In the genomic region with DNA sequence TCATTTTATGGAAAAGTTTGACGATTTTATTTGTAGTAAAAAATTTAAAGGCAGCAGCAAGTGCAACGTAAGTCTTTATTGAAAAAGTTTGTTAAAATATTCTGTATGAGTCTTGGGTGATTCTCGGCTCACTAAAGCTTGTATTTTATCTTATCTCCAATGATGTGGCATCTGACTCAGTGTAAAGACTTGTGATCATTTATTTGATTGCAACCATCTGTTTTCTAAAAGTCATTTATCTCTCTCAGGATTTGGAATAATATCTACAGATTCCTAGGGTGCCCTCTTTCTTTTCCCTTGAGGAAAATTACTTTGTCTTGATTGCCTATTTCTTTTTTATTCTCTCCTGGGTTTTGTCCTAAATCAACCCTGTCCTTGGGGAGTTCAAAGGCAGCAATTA, we compare ENCODE assay signal across 28 cellular contexts.
A peak's percentile ranks its signal among the peaks of the same experiment; 100 is the strongest.
DNase-seq lines count a peak whose midpoint lies in the region; ATAC-seq, FAIRE-seq and TF ChIP-seq lines count a peak whose summit lies in the region.
"Had no signal": no experiment of that assay in that cellular context is flagged by ENCODE, and none has a peak within 500 bp of the region (broad histone marks: within the 10 kb centered on the region; RNA-seq: fewer than 3 reads in every experiment).

No MANE protein-coding gene starts in this region.

- H3K9me3 ChIP-seq in adipocyte (ENCODE audit: control insufficient read depth, low read length) = no peaks in the 10 kb centered on the region
- no peaks in the 10 kb centered on the region for H3K9me3 ChIP-seq in osteoblast (ENCODE audit: low read depth, low read length)
- no peaks in the 10 kb centered on the region for H3K9me3 ChIP-seq in MM.1S (replicated peaks; ENCODE audit: insufficient read depth, low read length)
- H3K9me3 ChIP-seq: Caco-2, HAP-1, MG63, SJSA1 had no signal

- no peaks in the 10 kb centered on the region for H3K27me3 ChIP-seq in adipocyte (replicated peaks; ENCODE audit: control insufficient read depth, insufficient read depth, low read length)
- H3K27me3 ChIP-seq in osteoblast (ENCODE audit: insufficient read depth, low read length) = no peaks in the 10 kb centered on the region
- H3K27me3 ChIP-seq in MM.1S (replicated peaks; ENCODE audit: insufficient read depth, low read length) = no peaks in the 10 kb centered on the region
- H3K27me3 ChIP-seq: BLaER1 treated with 17β-estradiol and CSF1 and Interleukin-3, amounts not matched to agents 10 nM and 100 nM; MG63; SJSA1 had no signal

- H4K20me1 ChIP-seq in osteoblast (ENCODE audit: insufficient read depth, low read length) (no peaks in the 10 kb centered on the region), MM.1S (ENCODE audit: insufficient read depth, low read length) (no peaks in the 10 kb centered on the region)
- H4K20me1 ChIP-seq: BLaER1 treated with 17β-estradiol and CSF1 and Interleukin-3, amounts not matched to agents 10 nM and 100 nM had no signal

- no peak for ATAC-seq in HG02798 (IDR thresholded peaks at IDR 0.05; ENCODE audit: poor library complexity, unreplicated experiment)
- ATAC-seq: HepG2, K562, Right ventricle myocardium inferior, T-helper 17 cell had no signal

- H3K79me2 ChIP-seq in osteoblast (ENCODE audit: insufficient read depth, low read length) = no peaks in the 10 kb centered on the region
- no peaks in the 10 kb centered on the region for H3K79me2 ChIP-seq in MM.1S (ENCODE audit: low read length)

- H3K9me2 ChIP-seq in MM.1S (replicated peaks; ENCODE audit: insufficient read depth, low read length) = no peaks in the 10 kb centered on the region

- H3K4me3 ChIP-seq in adipocyte (ENCODE audit: low read length) = no peak overlapping the region
- no peak overlapping the region for H3K4me3 ChIP-seq in osteoblast (ENCODE audit: insufficient read depth, low read length)
- no peak overlapping the region for H3K4me3 ChIP-seq in MM.1S (ENCODE audit: low read length)
- H3K4me3 ChIP-seq: BLaER1 treated with 17β-estradiol and CSF1 and Interleukin-3, amounts not matched to agents 10 nM and 100 nM; GM23248; HAP-1; K562; MG63; SJSA1 had no signal

- TF ChIP-seq CTCF in osteoblast (IDR thresholded peaks at IDR 0.05; ENCODE audit: extremely low read depth, low read depth, low read length) (no peak), MM.1S (IDR thresholded peaks at IDR 0.05; ENCODE audit: low read length) (no peak)

- DNase-seq in ELR (ENCODE audit: low read depth) = peak; percentile 16
- DNase-seq in HTR-8/SVneo (ENCODE audit: insufficient read length, low spot score) = peak; percentile 6
- DNase-seq in adipocyte (ENCODE audit: low read depth) = peak; percentile 1
- DNase-seq in osteoblast (ENCODE audit: insufficient read length, low spot score, missing footprints) = peak; percentile 45
- DNase-seq in MM.1S = no peak
- no peak for DNase-seq in H4 (ENCODE audit: low spot score)
- DNase-seq: ACHN; Caco-2; CD4-positive, alpha-beta memory T cell; DMS153; GM23248; MG63; NCI-H1048; NCI-H1436; NCI-H187 treated with DMSO at 0.1 percent for 48 hours; NCI-H345; NCI-H524 treated with DMSO at 0.1 percent for 48 hours; OCI-M1; SW 1271; T-helper 17 cell had no signal

- H2AFZ ChIP-seq in osteoblast (ENCODE audit: low read length) (no peak overlapping the region), MM.1S (ENCODE audit: low read length) (no peak overlapping the region)
- H2AFZ ChIP-seq: GM23248 had no signal

- H3K4me1 ChIP-seq in adipocyte (ENCODE audit: control insufficient read depth, insufficient read depth, low read length) (no peaks in the 10 kb centered on the region), osteoblast (ENCODE audit: insufficient read depth, low read length) (no peaks in the 10 kb centered on the region), MM.1S (ENCODE audit: low read length) (no peaks in the 10 kb centered on the region)
- H3K4me1 ChIP-seq: BLaER1 treated with 17β-estradiol and CSF1 and Interleukin-3, amounts not matched to agents 10 nM and 100 nM; Caco-2; HAP-1; SJSA1 had no signal

- H3K27ac ChIP-seq in osteoblast (ENCODE audit: low read depth, low read length) (no peak overlapping the region), MM.1S (ENCODE audit: low read length) (no peak overlapping the region)
- H3K27ac ChIP-seq: BLaER1 treated with 17β-estradiol and CSF1 and Interleukin-3, amounts not matched to agents 10 nM and 100 nM; GM23248; SJSA1 had no signal

- H3K9ac ChIP-seq in adipocyte (ENCODE audit: low read length) (no peak overlapping the region), MM.1S (ENCODE audit: low read length) (no peak overlapping the region)
- H3K9ac ChIP-seq: BLaER1 treated with 17β-estradiol and CSF1 and Interleukin-3, amounts not matched to agents 10 nM and 100 nM; GM23248 had no signal

- H3K36me3 ChIP-seq in adipocyte (ENCODE audit: control insufficient read depth, insufficient read depth, low read length, severe bottlenecking) (no peaks in the 10 kb centered on the region), osteoblast (ENCODE audit: insufficient read depth, low read length) (no peaks in the 10 kb centered on the region), MM.1S (replicated peaks; ENCODE audit: insufficient read depth, low read length) (no peaks in the 10 kb centered on the region)
- H3K36me3 ChIP-seq: BLaER1 treated with 17β-estradiol and CSF1 and Interleukin-3, amounts not matched to agents 10 nM and 100 nM; HAP-1; MG63; SJSA1 had no signal

- no peaks in the 10 kb centered on the region for H3F3A ChIP-seq in MM.1S (ENCODE audit: insufficient read depth, low read length)

- no peak for FAIRE-seq in HTR-8/SVneo (lab: Jason Lieb, UNC)
- FAIRE-seq: GM18507, HepG2, K562 had no signal

- H3K4me2 ChIP-seq in osteoblast (ENCODE audit: insufficient read depth, low read length) = no peak overlapping the region
- no peak overlapping the region for H3K4me2 ChIP-seq in MM.1S (ENCODE audit: low read depth, low read length)
- H3K4me2 ChIP-seq: BLaER1 treated with 17β-estradiol and CSF1 and Interleukin-3, amounts not matched to agents 10 nM and 100 nM had no signal

Comparison
In these comparisons a context has a peak if more than half of its experiments do, and no peak if none do; other contexts are left out.
1. DNase-seq: peak in ELR (single experiment), HTR-8/SVneo (single experiment), adipocyte (single experiment) and osteoblast (single experiment); none in MM.1S (single experiment) and H4 (single experiment).